Comparison of ENCODE assay signal across 32 cellular contexts in genomic region chr9:29647451-29647850, GRCh38.
"Had no signal": no experiment of that assay in that cellular context is flagged by ENCODE, and none has a peak within 500 bp of the region (broad histone marks: within the 10 kb centered on the region; RNA-seq: fewer than 3 reads in every experiment).

No MANE protein-coding gene starts in this region.

- FAIRE-seq: astrocyte, bronchial epithelial cell had no signal

- H3K36me3 ChIP-seq: adrenal gland, ascending aorta, brain microvascular endothelial cell, breast epithelium, cardiac muscle cell had no signal

- DNase-seq: activated effector memory CD4-positive, alpha-beta T cell treated with anti-CD3 and anti-CD28 coated beads, Interleukin-2, amount 50 U/mL, for 16 hours; activated effector memory CD4-positive, alpha-beta T cell treated with Interleukin-2 at 50 U/mL for 16 hours; activated gamma-delta T cell; activated gamma-delta T cell treated with Interleukin-2 at 50 U/mL for 16 hours; activated naive CD4-positive, alpha-beta T cell; activated naive CD4-positive, alpha-beta T cell treated with anti-CD3 and anti-CD28 coated beads for 36 hours; activated naive CD4-positive, alpha-beta T cell treated with anti-CD3 and anti-CD28 coated beads, Interleukin-2, amount 10 ng/mL, durations not matched to agents 7 days and 5 days; activated naive CD4-positive, alpha-beta T cell treated with anti-CD3 and anti-CD28 coated beads, Interleukin-2, amount 50 U/mL, for 16 hours; activated naive CD4-positive, alpha-beta T cell treated with Interleukin-2 at 50 U/mL for 16 hours; activated naive CD8-positive, alpha-beta T cell treated with anti-CD3 and anti-CD28 coated beads for 36 hours; activated naive CD8-positive, alpha-beta T cell treated with anti-CD3 and anti-CD28 coated beads, Interleukin-2, amount 10 ng/mL, durations not matched to agents 7 days and 5 days; activated naive CD8-positive, alpha-beta T cell treated with anti-CD3 and anti-CD28 coated beads, Interleukin-2, amount 50 U/mL, for 24 hours; activated T-cell treated with anti-CD3 and anti-CD28 coated beads, Interleukin-2, amount 50 U/mL, for 1 hour; activated T-cell treated with anti-CD3 and anti-CD28 coated beads, Interleukin-2, amount 50 U/mL, for 24 hours; activated T-cell treated with anti-CD3 and anti-CD28 coated beads, Interleukin-2, amount 50 U/mL, for 4 hours; activated T-cell treated with anti-CD3 and anti-CD28 coated beads, Interleukin-2, amount 50 U/mL, for 48 hours; activated T-cell treated with anti-CD3 and anti-CD28 coated beads, Interleukin-2, amount 50 U/mL, for 72 hours; adrenal gland; amniotic stem cell; amygdala; anterior cingulate cortex; aorta; body of pancreas; brain microvascular endothelial cell; caudate nucleus; central memory CD4-positive, alpha-beta T cell; cerebellar nuclear complex had no signal

- H3K27ac ChIP-seq: adrenal gland, ascending aorta, body of pancreas, brain microvascular endothelial cell, breast epithelium, cardiac muscle cell had no signal

- H3K4me3 ChIP-seq: adrenal gland, ascending aorta, body of pancreas, breast epithelium, cardiac muscle cell had no signal

- H3K27me3 ChIP-seq: adrenal gland, ascending aorta, body of pancreas, brain microvascular endothelial cell, breast epithelium, cardiac muscle cell had no signal

- H3K9me3 ChIP-seq: adrenal gland, ascending aorta, body of pancreas, breast epithelium had no signal

- H3K4me1 ChIP-seq: adrenal gland, ascending aorta, body of pancreas, breast epithelium had no signal
